14 cellular contexts compared by ENCODE assay signal in genomic region chr3:46361408-46362283, GRCh38. TPM values are rescaled to one million over a fixed set of nuclear protein-coding genes. Genes with fewer than 3 reads are reported as not detected.
A peak's percentile ranks its signal among the peaks of the same experiment; 100 is the strongest.
DNase-seq lines count a peak whose midpoint lies in the region; ATAC-seq and TF ChIP-seq lines count a peak whose summit lies in the region.
"Had no signal": no experiment of that assay in that cellular context is flagged by ENCODE, and none has a peak within 500 bp of the region (broad histone marks: within the 10 kb centered on the region; RNA-seq: fewer than 3 reads in every experiment).

No MANE protein-coding gene starts in this region.

- intact Hi-C loops in Right ventricle myocardium inferior (cut with DNase I) (loop anchor here (10.0 kb wide), 1 partner anchor 87 kb away; no protein-coding TSS in a partner anchor), left ventricle myocardium inferior (cut with micrococcal nuclease) (no loop called here), ascending aorta (cut with DNase I) (no loop called here)

- CTCF ChIA-PET in activated CD4-positive, alpha-beta T cell treated with anti-CD3 and anti-CD28 coated beads, Interleukin-2, amount 10 ng/mL, durations not matched to agents 7 days and 5 days (lab: Charles Lee), result interaction anchor here (0.8 to 1.2 kb wide), 2 partner anchors 85 kb away, joined by 3 to 4 read pairs; no protein-coding TSS in a partner anchor

- POLR2A ChIA-PET in activated CD4-positive, alpha-beta T cell treated with anti-CD3 and anti-CD28 coated beads, Interleukin-2, amount 10 ng/mL, durations not matched to agents 7 days and 5 days (lab: Charles Lee), result no interaction called here

- peaks cover 53 to 71% of the 10 kb centered on the region in 2 donors for H3K4me1 Mint-ChIP-seq in immature natural killer cell
- H3K4me1 Mint-ChIP-seq in activated CD4-positive, alpha-beta T cell treated with anti-CD3 and anti-CD28 coated beads, Interleukin-2, amount 10 ng/mL, durations not matched to agents 7 days and 5 days, result peaks cover 43% of the 10 kb centered on the region

- TF ChIP-seq CTCF in left ventricle myocardium inferior (IDR thresholded peaks at IDR 0.05; ENCODE audit: borderline replicate concordance) (no peak), ascending aorta (IDR thresholded peaks at IDR 0.05) (no peak)

- no peaks in the 10 kb centered on the region for H3K9me3 ChIP-seq in left ventricle myocardium inferior (replicated peaks)
- H3K9me3 ChIP-seq in ascending aorta, result no peaks in the 10 kb centered on the region
- H3K9me3 ChIP-seq: BLaER1 had no signal

- H3K27me3 Mint-ChIP-seq in immature natural killer cell (ENCODE audit: low read depth in 3 of 3), result peaks cover 3% of the 10 kb centered on the region in 3 donors
- H3K27me3 Mint-ChIP-seq in activated CD4-positive, alpha-beta T cell treated with anti-CD3 and anti-CD28 coated beads, Interleukin-2, amount 10 ng/mL, durations not matched to agents 7 days and 5 days, result peaks cover 44% of the 10 kb centered on the region

- DNase-seq in Right ventricle myocardium inferior (ENCODE audit: missing footprints), result peak; percentile 73
- no peak for DNase-seq in left ventricle myocardium inferior
- DNase-seq in RPMI7951 (ENCODE audit: low read depth), result peak; percentile 92
- DNase-seq in immature natural killer cell, result no peak
- DNase-seq in activated naive CD4-positive, alpha-beta T cell treated with anti-CD3 and anti-CD28 coated beads, Interleukin-2, amount 50 U/mL, for 72 hours (ENCODE audit: low spot score in 2 of 2), result no peak
- DNase-seq in activated CD4-positive, alpha-beta T cell treated with anti-CD3 and anti-CD28 coated beads, Interleukin-2, amount 10 ng/mL, durations not matched to agents 7 days and 5 days, result no peak
- no peak for DNase-seq in ascending aorta (ENCODE audit: low spot score in 2 of 2)
- DNase-seq: stimulated activated CD8-positive, alpha-beta memory T cell treated with anti-CD3 and anti-CD28 coated beads, Interleukin-4, amount 100 ng/mL, for 48 hours had no signal

- H3K27ac ChIP-seq in left ventricle myocardium inferior (replicated peaks), result no peak overlapping the region
- no peak overlapping the region for H3K27ac ChIP-seq in ascending aorta
- H3K27ac ChIP-seq: BLaER1 had no signal

- H3K4me3 Mint-ChIP-seq in immature natural killer cell, result peak overlapping the region; percentile 58 to 74 (median 66)
- no peak overlapping the region for H3K4me3 Mint-ChIP-seq in activated CD4-positive, alpha-beta T cell treated with anti-CD3 and anti-CD28 coated beads, Interleukin-2, amount 10 ng/mL, durations not matched to agents 7 days and 5 days

- peaks cover 0 to 9% (median 6%) of the 10 kb centered on the region in 3 donors for H3K36me3 Mint-ChIP-seq in immature natural killer cell
- no peaks in the 10 kb centered on the region for H3K36me3 Mint-ChIP-seq in activated naive CD4-positive, alpha-beta T cell treated with anti-CD3 and anti-CD28 coated beads, Interleukin-2, amount 50 U/mL, for 72 hours
- peaks cover 23% of the 10 kb centered on the region for H3K36me3 Mint-ChIP-seq in activated CD4-positive, alpha-beta T cell treated with anti-CD3 and anti-CD28 coated beads, Interleukin-2, amount 10 ng/mL, durations not matched to agents 7 days and 5 days (ENCODE audit: low read depth)

- ATAC-seq in Right ventricle myocardium inferior (peak; percentile 83), GM18907 (IDR thresholded peaks at IDR 0.05; ENCODE audit: unreplicated experiment) (no peak)
- ATAC-seq in activated naive CD4-positive, alpha-beta T cell treated with anti-CD3 and anti-CD28 coated beads, Interleukin-2, amount 50 U/mL, for 72 hours, result no peak
- ATAC-seq: Panc1 had no signal

- peaks cover 0 to 1% (median 0%) of the 10 kb centered on the region in 6 donors for H3K9me3 Mint-ChIP-seq in immature natural killer cell
- no peaks in the 10 kb centered on the region for H3K9me3 Mint-ChIP-seq in activated naive CD4-positive, alpha-beta T cell treated with anti-CD3 and anti-CD28 coated beads, Interleukin-2, amount 50 U/mL, for 72 hours
- H3K9me3 Mint-ChIP-seq in activated CD4-positive, alpha-beta T cell treated with anti-CD3 and anti-CD28 coated beads, Interleukin-2, amount 10 ng/mL, durations not matched to agents 7 days and 5 days, result peaks cover 4% of the 10 kb centered on the region

- H3K27ac Mint-ChIP-seq in immature natural killer cell, result peak overlapping the region in 5 of 6 donors; percentile 1 to 81 (median 51)
- no peak overlapping the region for H3K27ac Mint-ChIP-seq in activated naive CD4-positive, alpha-beta T cell treated with anti-CD3 and anti-CD28 coated beads, Interleukin-2, amount 50 U/mL, for 72 hours
- H3K27ac Mint-ChIP-seq in activated CD4-positive, alpha-beta T cell treated with anti-CD3 and anti-CD28 coated beads, Interleukin-2, amount 10 ng/mL, durations not matched to agents 7 days and 5 days, result no peak overlapping the region
- H3K27ac Mint-ChIP-seq: progenitor cell of endocrine pancreas had no signal

- peaks cover 31% of the 10 kb centered on the region for H3K27me3 ChIP-seq in left ventricle myocardium inferior (ENCODE audit: low read depth)
- no peaks in the 10 kb centered on the region for H3K27me3 ChIP-seq in ascending aorta
- H3K27me3 ChIP-seq: BLaER1 had no signal

- H3K36me3 ChIP-seq in left ventricle myocardium inferior (no peaks in the 10 kb centered on the region), ascending aorta (no peaks in the 10 kb centered on the region)
- H3K36me3 ChIP-seq: BLaER1 had no signal

- H3K4me1 ChIP-seq in left ventricle myocardium inferior, result no peaks in the 10 kb centered on the region
- H3K4me1 ChIP-seq in ascending aorta, result no peaks in the 10 kb centered on the region

- H3K4me3 ChIP-seq in left ventricle myocardium inferior (no peak overlapping the region), ascending aorta (no peak overlapping the region)
- H3K4me3 ChIP-seq: BLaER1, coronary artery had no signal

RNA-seq across cellular contexts. Expression of gene CCR2, which starts 7.7 kb away (rescaled TPM):
- total RNA-seq in Right ventricle myocardium inferior (0.89 TPM), left ventricle myocardium inferior (0.63 TPM), ascending aorta (0.11 TPM)
- total RNA-seq in RPMI7951 (2014; rRNA removed; shearing (Covaris generic)), result not detected in 2 replicates
- polyA plus RNA-seq in immature natural killer cell, result 10 to 100 TPM in 1 of 3 donors, 1 to 10 TPM in 2; 3.5 to 10.8 (median 6.7) TPM
- total RNA-seq in activated naive CD4-positive, alpha-beta T cell treated with anti-CD3 and anti-CD28 coated beads, Interleukin-2, amount 50 U/mL, for 72 hours, result under 1 TPM in 1 of 2 donors, not detected in 1; 0.19 TPM
- total RNA-seq in activated CD4-positive, alpha-beta T cell treated with anti-CD3 and anti-CD28 coated beads, Interleukin-2, amount 10 ng/mL, durations not matched to agents 7 days and 5 days, result 10 to 100 TPM; 28.6 to 29.1 TPM
- total RNA-seq: HT-29, progenitor cell of endocrine pancreas had no signal

RNA-seq across cellular contexts. Expression of gene CCR5, which starts 9.1 kb away (rescaled TPM):
- total RNA-seq in Right ventricle myocardium inferior (0.49 TPM), left ventricle myocardium inferior (0.22 TPM), ascending aorta (not detected)
- total RNA-seq in RPMI7951 (2014; rRNA removed; shearing (Covaris generic)), result not detected in 2 replicates
- polyA plus RNA-seq in immature natural killer cell, result 1 to 10 TPM in 2 of 3 donors, not detected in 1; 1.4 to 4.2 TPM
- total RNA-seq in activated naive CD4-positive, alpha-beta T cell treated with anti-CD3 and anti-CD28 coated beads, Interleukin-2, amount 50 U/mL, for 72 hours, result under 1 TPM in 1 of 2 donors, not detected in 1; 0.25 TPM
- total RNA-seq in activated CD4-positive, alpha-beta T cell treated with anti-CD3 and anti-CD28 coated beads, Interleukin-2, amount 10 ng/mL, durations not matched to agents 7 days and 5 days, result 10 to 100 TPM; 21.6 to 25.2 TPM
- total RNA-seq: HT-29, progenitor cell of endocrine pancreas had no signal

RNA-seq across cellular contexts. Expression of gene CCRL2, which starts 45.4 kb away (rescaled TPM):
- 1.2 TPM for total RNA-seq in Right ventricle myocardium inferior
- total RNA-seq in left ventricle myocardium inferior, result 1.5 TPM
- total RNA-seq in RPMI7951 (2014; rRNA removed; shearing (Covaris generic)), result 2.8 and 6.1 TPM in 2 replicates
- 1 to 10 TPM; 1.3 to 2.0 (median 1.4) TPM for polyA plus RNA-seq in immature natural killer cell
- 1 to 10 TPM in 1 of 2 donors, under 1 TPM in 1; 0.72 to 1.4 TPM for total RNA-seq in activated naive CD4-positive, alpha-beta T cell treated with anti-CD3 and anti-CD28 coated beads, Interleukin-2, amount 50 U/mL, for 72 hours
- 1 to 10 TPM; 5.3 to 5.8 TPM for total RNA-seq in activated CD4-positive, alpha-beta T cell treated with anti-CD3 and anti-CD28 coated beads, Interleukin-2, amount 10 ng/mL, durations not matched to agents 7 days and 5 days
- total RNA-seq in ascending aorta, result not detected
- total RNA-seq: progenitor cell of endocrine pancreas had no signal

Comparison
In these comparisons a context has a peak if more than half of its experiments do, and no peak if none do; other contexts are left out.
1. DNase-seq: peak in Right ventricle myocardium inferior (single experiment) and RPMI7951 (single experiment); none in left ventricle myocardium inferior (single experiment), immature natural killer cell (0 of 3), activated naive CD4-positive, alpha-beta T cell treated with anti-CD3 and anti-CD28 coated beads, Interleukin-2, amount 50 U/mL, for 72 hours (0 of 2), activated CD4-positive, alpha-beta T cell treated with anti-CD3 and anti-CD28 coated beads, Interleukin-2, amount 10 ng/mL, durations not matched to agents 7 days and 5 days (single experiment) and ascending aorta (0 of 2).
2. H3K27ac Mint-ChIP-seq: peak in immature natural killer cell (5 of 6); none in activated naive CD4-positive, alpha-beta T cell treated with anti-CD3 and anti-CD28 coated beads, Interleukin-2, amount 50 U/mL, for 72 hours (0 of 2) and activated CD4-positive, alpha-beta T cell treated with anti-CD3 and anti-CD28 coated beads, Interleukin-2, amount 10 ng/mL, durations not matched to agents 7 days and 5 days (single experiment).
3. RNA of gene CCR2, which starts 7.7 kb away (total RNA-seq): 28.6 to 29.1 TPM in activated CD4-positive, alpha-beta T cell treated with anti-CD3 and anti-CD28 coated beads, Interleukin-2, amount 10 ng/mL, durations not matched to agents 7 days and 5 days; 0.89 TPM in Right ventricle myocardium inferior (single experiment), 0.63 TPM in left ventricle myocardium inferior (single experiment), 0.19 TPM in activated naive CD4-positive, alpha-beta T cell treated with anti-CD3 and anti-CD28 coated beads, Interleukin-2, amount 50 U/mL, for 72 hours, 0.11 TPM in ascending aorta (single experiment) and not detected in RPMI7951; every median in the first group is over 10 times any median in the second.
4. RNA of gene CCR5, which starts 9.1 kb away (total RNA-seq): 21.6 to 25.2 TPM in activated CD4-positive, alpha-beta T cell treated with anti-CD3 and anti-CD28 coated beads, Interleukin-2, amount 10 ng/mL, durations not matched to agents 7 days and 5 days; 0.49 TPM in Right ventricle myocardium inferior (single experiment), 0.25 TPM in activated naive CD4-positive, alpha-beta T cell treated with anti-CD3 and anti-CD28 coated beads, Interleukin-2, amount 50 U/mL, for 72 hours, 0.22 TPM in left ventricle myocardium inferior (single experiment), not detected in RPMI7951 and not detected in ascending aorta (single experiment); every median in the first group is over 10 times any median in the second.